ENCODE assay signal across 8 cellular contexts in the genomic region with DNA sequence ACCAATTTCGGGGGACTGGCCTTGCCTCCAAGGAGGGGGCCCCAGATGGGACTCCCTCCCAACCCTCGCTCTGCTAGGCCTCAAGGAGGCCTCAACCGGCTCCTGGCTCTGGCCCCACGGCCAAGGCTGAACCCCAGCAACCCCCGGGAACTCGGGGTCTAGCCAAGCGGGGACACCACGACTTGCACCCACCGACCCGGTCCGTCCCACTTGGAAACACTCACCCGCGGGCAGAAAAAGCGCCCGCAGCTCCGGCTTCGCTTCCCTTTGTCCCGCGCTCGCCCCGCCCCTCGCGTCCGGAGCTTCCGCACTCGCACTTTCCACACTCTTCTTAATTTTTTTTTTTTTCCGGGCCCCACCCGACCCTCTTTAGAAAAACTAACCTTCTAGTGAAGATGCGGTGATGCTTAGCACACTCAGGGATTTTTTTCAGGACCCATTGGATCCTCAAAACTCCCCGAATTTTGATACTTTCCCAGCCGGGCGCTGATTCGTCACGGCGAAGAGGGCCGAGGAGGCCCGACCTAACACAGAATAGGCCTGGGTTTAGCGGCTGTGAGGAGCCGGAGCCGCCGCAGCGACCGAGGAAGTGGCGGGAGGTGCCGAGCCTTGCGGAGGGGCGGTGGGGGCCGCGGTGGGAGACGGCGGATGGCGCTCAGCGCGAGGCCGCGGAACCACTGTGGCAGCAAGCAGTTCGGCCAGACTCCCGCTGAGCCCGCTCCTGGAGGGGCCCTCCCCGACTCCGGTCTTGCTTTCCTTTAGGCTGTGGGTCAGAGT. TPM values are rescaled to one million over a fixed set of nuclear protein-coding genes. Genes with fewer than 3 reads are reported as not detected.
DNase-seq lines count a peak whose midpoint lies in the region; ATAC-seq and TF ChIP-seq lines count a peak whose summit lies in the region.

A gene (minus strand): TSS at position 270 of the 777 bp plus-strand sequence. CDS start 2,016 bp downstream, outside the sequence.

- peak within 1 kb of the TSS; percentile 97 for H3K27ac Mint-ChIP-seq in activated naive CD4-positive, alpha-beta T cell treated with anti-CD3 and anti-CD28 coated beads for 36 hours

- TF ChIP-seq POLR2A in gastroesophageal sphincter (IDR thresholded peaks at IDR 0.05) = peak; percentile 22 to 32

- CTCF ChIA-PET in activated naive CD4-positive, alpha-beta T cell treated with anti-CD3 and anti-CD28 coated beads for 36 hours (lab: Charles Lee) = interaction anchor here (0.7 to 1.7 kb wide), 4 partner anchors 22 to 285 kb away, joined by 3 to 5 read pairs (median 4); no protein-coding TSS in a partner anchor

- H3K36me3 ChIP-seq in SK-N-MC (ENCODE audit: insufficient read depth, low read length) (peaks cover 36% of the 10 kb centered on the region), gastroesophageal sphincter (peaks cover 3 to 27% of the 10 kb centered on the region in 2 donors), neutrophil (peaks cover 18% of the 10 kb centered on the region), subcutaneous abdominal adipose tissue (ENCODE audit: control insufficient read depth in 5 of 5, insufficient read depth in 5 of 5, low read length in 5 of 5) (peaks cover 3 to 21% (median 12%) of the 10 kb centered on the region in 5 donors)

- intact Hi-C loops in activated naive CD4-positive, alpha-beta T cell treated with anti-CD3 and anti-CD28 coated beads for 36 hours (cut with micrococcal nuclease) = loop anchor here (2.0 kb wide), 1 partner anchor 27 kb away; no protein-coding TSS in a partner anchor

- H3K9ac ChIP-seq in SK-N-MC (ENCODE audit: insufficient read length) (peak within 1 kb of the TSS; percentile 98), subcutaneous abdominal adipose tissue (ENCODE audit: low read length in 5 of 5) (peak within 1 kb of the TSS; percentile 96 to 100 (median 100))

- H3K9me3 Mint-ChIP-seq in activated naive CD4-positive, alpha-beta T cell treated with anti-CD3 and anti-CD28 coated beads for 36 hours = no peaks in the 10 kb centered on the region

- no peak for TF ChIP-seq EP300 in gastroesophageal sphincter (IDR thresholded peaks at IDR 0.05)

- ATAC-seq in GM21737 (IDR thresholded peaks at IDR 0.05; ENCODE audit: unreplicated experiment) (peak; percentile 58), gastroesophageal sphincter (peak; percentile 84)

- WGBS in gastroesophageal sphincter (ENCODE audit: low coverage in 1 of 2), 2 donors = 0% methylated on average over 20 to 23 of the region's 61 CpGs

- H3K36me3 Mint-ChIP-seq in activated naive CD4-positive, alpha-beta T cell treated with anti-CD3 and anti-CD28 coated beads for 36 hours (ENCODE audit: low read depth) = peaks cover 24% of the 10 kb centered on the region

- H3K4me3 Mint-ChIP-seq in activated naive CD4-positive, alpha-beta T cell treated with anti-CD3 and anti-CD28 coated beads for 36 hours = peak within 1 kb of the TSS; percentile 87

- TF ChIP-seq CTCF in LNCaP clone FGC (IDR thresholded peaks at IDR 0.05; ENCODE audit: control insufficient read depth, extremely low read depth, insufficient read depth) (no peak), gastroesophageal sphincter (IDR thresholded peaks at IDR 0.05) (no peak), neutrophil (IDR thresholded peaks at IDR 0.05) (no peak)

- H3K27me3 Mint-ChIP-seq in activated naive CD4-positive, alpha-beta T cell treated with anti-CD3 and anti-CD28 coated beads for 36 hours (ENCODE audit: low read depth) = no peaks in the 10 kb centered on the region

- no peaks in the 10 kb centered on the region for H3K27me3 ChIP-seq in gastroesophageal sphincter
- peaks cover 2% of the 10 kb centered on the region for H3K27me3 ChIP-seq in neutrophil
- no peaks in the 10 kb centered on the region for H3K27me3 ChIP-seq in subcutaneous abdominal adipose tissue (ENCODE audit: control insufficient read depth in 5 of 5, insufficient read depth in 4 of 5, low read length in 5 of 5)

- H3K4me3 ChIP-seq in LNCaP clone FGC (ENCODE audit: low read depth, low read length) = peak within 1 kb of the TSS; percentile 87
- H3K4me3 ChIP-seq in SK-N-MC = peak within 1 kb of the TSS; percentile 90
- peak within 1 kb of the TSS; percentile 79 to 82 for H3K4me3 ChIP-seq in gastroesophageal sphincter
- peak within 1 kb of the TSS; percentile 79 to 87 for H3K4me3 ChIP-seq in neutrophil (ENCODE audit: low read depth in 1 of 2, low read length in 1 of 2)
- H3K4me3 ChIP-seq in subcutaneous abdominal adipose tissue (ENCODE audit: low read depth in 1 of 5, low read length in 5 of 5) = peak within 1 kb of the TSS; percentile 77 to 98 (median 96)

- H3K4me1 ChIP-seq in gastroesophageal sphincter = peaks cover 7 to 56% (median 13%) of the 10 kb centered on the region in 3 donors
- H3K4me1 ChIP-seq in neutrophil (ENCODE audit: control insufficient read depth in 1 of 2, insufficient read depth in 1 of 2, low read depth in 1 of 2, low read length in 1 of 2) = peaks cover 15 to 18% of the 10 kb centered on the region in 2 experiments
- H3K4me1 ChIP-seq in subcutaneous abdominal adipose tissue (ENCODE audit: control insufficient read depth in 5 of 5, insufficient read depth in 5 of 5, low read length in 5 of 5) = peaks cover 4 to 26% (median 23%) of the 10 kb centered on the region in 5 donors

- no peaks in the 10 kb centered on the region for H3K9me3 ChIP-seq in SK-N-MC (ENCODE audit: low read depth, low read length)
- H3K9me3 ChIP-seq in gastroesophageal sphincter = no peaks in the 10 kb centered on the region
- no peaks in the 10 kb centered on the region for H3K9me3 ChIP-seq in neutrophil
- H3K9me3 ChIP-seq in subcutaneous abdominal adipose tissue (ENCODE audit: control insufficient read depth in 5 of 5, low read length in 5 of 5) = no peaks in the 10 kb centered on the region

- peaks cover 35% of the 10 kb centered on the region for H3K4me1 Mint-ChIP-seq in activated naive CD4-positive, alpha-beta T cell treated with anti-CD3 and anti-CD28 coated beads for 36 hours (ENCODE audit: low read depth)

- H3K27ac ChIP-seq in SK-N-MC (peak within 1 kb of the TSS; percentile 97), gastroesophageal sphincter (peak within 1 kb of the TSS; percentile 94 to 98 (median 96)), neutrophil (peak within 1 kb of the TSS; percentile 87), subcutaneous abdominal adipose tissue (ENCODE audit: low read depth, low read length) (peak within 1 kb of the TSS; percentile 99)

- DNase-seq in DMS 273 treated with DMSO at 0.1 percent for 48 hours (lab: John Stamatoyannopoulos, UW) (peak; percentile 31), LNCaP clone FGC (ENCODE audit: low read depth) (no peak), SK-N-MC (ENCODE audit: low read depth, low spot score) (peak; percentile 30)
- peak; percentile 67 for DNase-seq in activated naive CD4-positive, alpha-beta T cell treated with anti-CD3 and anti-CD28 coated beads for 36 hours

RNA-seq across cellular contexts. Expression of the gene that starts here (rescaled TPM):
- 100 to 1,000 TPM; 102 to 112 TPM for total RNA-seq in activated naive CD4-positive, alpha-beta T cell treated with anti-CD3 and anti-CD28 coated beads for 36 hours
- 100 to 1,000 TPM; 102 to 131 (median 109) TPM for total RNA-seq in gastroesophageal sphincter
